Comparison of ENCODE assay signal across 8 cellular contexts in genomic region chr5:6713274-6714181, GRCh38. TPM values are rescaled to one million over a fixed set of nuclear protein-coding genes. Genes with fewer than 3 reads are reported as not detected.
DNase-seq lines count a peak whose midpoint lies in the region; ATAC-seq and TF ChIP-seq lines count a peak whose summit lies in the region.

Gene TENT4A (plus strand): TSS chr5:6713432. CDS start chr5:6713984, 552 bp downstream.

- intact Hi-C loops in thyroid gland (cut with DNase I): no loop called here

- H3K9me3 ChIP-seq in SU-DHL-6 (ENCODE audit: insufficient read depth, low read length) (no peaks in the 10 kb centered on the region), thyroid gland (no peaks in the 10 kb centered on the region)

- H3K27me3 ChIP-seq in SU-DHL-6 (ENCODE audit: low read length) (no peaks in the 10 kb centered on the region), thyroid gland (no peaks in the 10 kb centered on the region)

- peak within 1 kb of the TSS; percentile 72 for H3K4me3 ChIP-seq in SU-DHL-6 (ENCODE audit: insufficient read depth, low read length, poor library complexity, severe bottlenecking)
- peak within 1 kb of the TSS; percentile 61 to 85 (median 63) for H3K4me3 ChIP-seq in thyroid gland (replicated peaks in 1 of 3)

- peak within 1 kb of the TSS; percentile 78 for H2AFZ ChIP-seq in SU-DHL-6 (ENCODE audit: low read depth, low read length, severe bottlenecking)

- no peaks in the 10 kb centered on the region for H3K9me2 ChIP-seq in SU-DHL-6 (replicated peaks; ENCODE audit: insufficient read depth, low read length)

- peak within 1 kb of the TSS; percentile 69 for H3K27ac ChIP-seq in SU-DHL-6 (ENCODE audit: low read depth, low read length)
- H3K27ac ChIP-seq in thyroid gland: peak within 1 kb of the TSS; percentile 77 to 93 (median 79)

- H3F3A ChIP-seq in SU-DHL-6 (ENCODE audit: insufficient read depth): peaks cover 11% of the 10 kb centered on the region; the same call in 1 of the 2 replicates

- H3K4me2 ChIP-seq in SU-DHL-6 (ENCODE audit: low read depth, low read length, poor library complexity, severe bottlenecking): peak within 1 kb of the TSS; percentile 95

- TF ChIP-seq CTCF in SU-DHL-6 (IDR thresholded peaks at IDR 0.05; ENCODE audit: insufficient read depth, low read length, poor library complexity, severe bottlenecking) (no peak), thyroid gland (IDR thresholded peaks at IDR 0.05) (no peak)

- DNase-seq in activated CD4-positive, CD25-positive, alpha-beta regulatory T cell treated with anti-CD3 and anti-CD28 coated beads, Interleukin-2, amount 50 U/mL, for 72 hours: peak; percentile 52
- DNase-seq in effector CD4-positive, alpha-beta T cell: peak; percentile 20
- DNase-seq in lung microvascular endothelial cell (ENCODE audit: low read depth in 2 of 2): peak; percentile 24 to 35
- DNase-seq in thyroid gland: peak; percentile 28 to 44
- DNase-seq in NCI-H774 (lab: John Stamatoyannopoulos, UW): no peak

- WGBS in thyroid gland, 2 donors: 0% methylated on average over 8 of the region's 163 CpGs; no CpG with 5 or more reads in 1 of the 2 donors

- no peaks in the 10 kb centered on the region for H3K36me3 ChIP-seq in SU-DHL-6 (ENCODE audit: low read length)
- no peaks in the 10 kb centered on the region for H3K36me3 ChIP-seq in thyroid gland

- peaks cover 42% of the 10 kb centered on the region for H3K79me2 ChIP-seq in SU-DHL-6 (ENCODE audit: insufficient read depth, low read length)

- ATAC-seq in activated CD4-positive, CD25-positive, alpha-beta regulatory T cell treated with anti-CD3 and anti-CD28 coated beads, Interleukin-2, amount 50 U/mL, for 24 hours: no peak
- ATAC-seq in HG02884 (IDR thresholded peaks at IDR 0.05; ENCODE audit: unreplicated experiment): peak; percentile 15

- H4K20me1 ChIP-seq in SU-DHL-6 (ENCODE audit: low read depth, low read length): peaks cover 34% of the 10 kb centered on the region

- TF ChIP-seq POLR2A in thyroid gland (IDR thresholded peaks at IDR 0.05): no peak

- H3K9ac ChIP-seq in SU-DHL-6 (ENCODE audit: low read length): peak within 1 kb of the TSS; percentile 75

- H3K4me1 ChIP-seq in thyroid gland: peaks cover 31 to 44% of the 10 kb centered on the region in 2 donors

RNA-seq across cellular contexts. Expression of gene TENT4A, which starts in this region (rescaled TPM):
- total RNA-seq in lung microvascular endothelial cell (6.5 and 8.1 TPM in 2 replicates), thyroid gland (10 to 100 TPM; 19.8 to 41.2 (median 29.4) TPM)
